Comparison of ENCODE assay signal across 29 cellular contexts in genomic region chr13:91601273-91601672, GRCh38.
"Had no signal": no experiment of that assay in that cellular context is flagged by ENCODE, and none has a peak within 500 bp of the region (broad histone marks: within the 10 kb centered on the region; RNA-seq: fewer than 3 reads in every experiment).

No MANE protein-coding gene starts in this region.

- DNase-seq: colonic mucosa; cortex of kidney; dermis blood vessel endothelial cell; dorsolateral prefrontal cortex; effector CD4-positive, alpha-beta T cell; effector CD8-positive, alpha-beta T cell; effector memory CD4-positive, alpha-beta T cell; effector memory CD8-positive, alpha-beta T cell; endodermal cell; erythroblast; esophagus squamous epithelium; foreskin fibroblast; foreskin keratinocyte; foreskin melanocyte; gastrocnemius medialis; glutamatergic neuron; head of caudate nucleus; heart left ventricle; heart right ventricle had no signal

- H3K9me3 ChIP-seq: colonic mucosa, esophagus muscularis mucosa, esophagus squamous epithelium, gastrocnemius medialis, gastroesophageal sphincter, heart left ventricle, heart right ventricle had no signal

- H3K27ac ChIP-seq: colonic mucosa, coronary artery, dorsolateral prefrontal cortex, epithelial cell of prostate, esophagus muscularis mucosa, esophagus squamous epithelium, foreskin keratinocyte, gastrocnemius medialis, gastroesophageal sphincter, heart left ventricle, heart right ventricle, hepatocyte had no signal

- H3K36me3 ChIP-seq: colonic mucosa, esophagus muscularis mucosa, esophagus squamous epithelium, gastrocnemius medialis, gastroesophageal sphincter, heart left ventricle, heart right ventricle had no signal

- H3K4me3 ChIP-seq: colonic mucosa, coronary artery, dorsolateral prefrontal cortex, esophagus muscularis mucosa, esophagus squamous epithelium, gastrocnemius medialis, gastroesophageal sphincter, heart left ventricle, heart right ventricle, hepatocyte had no signal

- H3K27me3 ChIP-seq: colonic mucosa, dorsolateral prefrontal cortex, esophagus muscularis mucosa, esophagus squamous epithelium, foreskin keratinocyte, gastrocnemius medialis, gastroesophageal sphincter, heart left ventricle, heart right ventricle, hepatocyte had no signal

- H3K79me2 ChIP-seq: hepatocyte had no signal

- H2AFZ ChIP-seq: hepatocyte had no signal

- H3K4me1 ChIP-seq: colonic mucosa, esophagus muscularis mucosa, esophagus squamous epithelium, foreskin keratinocyte, gastrocnemius medialis, gastroesophageal sphincter, heart left ventricle, heart right ventricle had no signal

- H3K4me2 ChIP-seq: hepatocyte had no signal

- ATAC-seq: effector memory CD8-positive, alpha-beta T cell; esophagus mucosa; foreskin keratinocyte; gastrocnemius medialis; gastroesophageal sphincter; heart left ventricle; heart right ventricle had no signal

- FAIRE-seq: colon, endometrium, endothelial cell of umbilical vein, frontal cortex had no signal
